In the genomic region with DNA sequence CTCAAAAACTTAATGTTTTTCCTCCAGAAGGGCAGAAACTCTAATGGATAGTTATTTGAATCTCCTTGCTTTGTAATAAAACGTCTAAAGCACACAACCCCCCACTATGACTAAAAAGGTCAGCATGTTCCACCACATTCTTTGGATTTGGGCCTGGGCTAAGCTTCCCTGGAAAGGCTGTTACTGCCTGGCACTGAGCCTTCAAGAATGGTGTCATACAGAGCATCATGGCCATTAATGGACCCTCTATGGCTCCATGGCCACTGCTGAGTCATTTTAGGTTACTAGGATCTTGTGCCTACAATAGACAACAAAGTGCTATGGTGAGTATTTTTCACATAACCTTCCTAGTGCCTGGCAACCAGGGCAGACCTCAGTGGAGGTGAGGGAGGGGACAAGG, we compare ENCODE assay signal across 11 cellular contexts.
DNase-seq lines count a peak whose midpoint lies in the region; ATAC-seq and TF ChIP-seq lines count a peak whose summit lies in the region.
"Had no signal": no experiment of that assay in that cellular context is flagged by ENCODE, and none has a peak within 500 bp of the region (broad histone marks: within the 10 kb centered on the region; RNA-seq: fewer than 3 reads in every experiment).

No MANE protein-coding gene starts in this region.

- peaks cover 0 to 11% of the 10 kb centered on the region in 2 experiments; a peak in 3 of 4 replicates for H3K4me1 ChIP-seq in SK-N-SH (ENCODE audit: control insufficient read depth in 1 of 2, insufficient read depth in 2 of 2, low read depth in 1 of 2, low read length in 1 of 2)
- no peaks in the 10 kb centered on the region for H3K4me1 ChIP-seq in foreskin keratinocyte
- no peaks in the 10 kb centered on the region for H3K4me1 ChIP-seq in psoas muscle

- H3K36me3 ChIP-seq in SK-N-SH (replicated peaks in 1 of 2; ENCODE audit: control insufficient read depth in 1 of 2, insufficient read depth in 2 of 2, low read length in 1 of 2) (no peaks in the 10 kb centered on the region), psoas muscle (ENCODE audit: insufficient read depth in 1 of 2, low read depth in 1 of 2) (no peaks in the 10 kb centered on the region)

- H2AFZ ChIP-seq in SK-N-SH (ENCODE audit: low read depth) = peak overlapping the region; percentile 84

- no peaks in the 10 kb centered on the region for H3K79me2 ChIP-seq in SK-N-SH (ENCODE audit: insufficient read depth)

- intact Hi-C loops in psoas muscle (cut with DNase I) = no loop called here

- H3K4me2 ChIP-seq in SK-N-SH = peak overlapping the region; percentile 57

- H4K20me1 ChIP-seq in SK-N-SH (ENCODE audit: insufficient read depth) = no peaks in the 10 kb centered on the region

- ATAC-seq in foreskin keratinocyte = peak; percentile 34
- ATAC-seq in psoas muscle = peak; percentile 67 to 93 (median 90)
- no peak for ATAC-seq in HG02798 (IDR thresholded peaks at IDR 0.05; ENCODE audit: poor library complexity, unreplicated experiment)
- no peak for ATAC-seq in activated CD4-positive, CD25-positive, alpha-beta regulatory T cell treated with anti-CD3 and anti-CD28 coated beads, Interleukin-2, amount 50 U/mL, for 24 hours
- ATAC-seq: esophagus mucosa had no signal

- TF ChIP-seq CTCF in AG10803 (conservative IDR thresholded peaks at IDR 0.05; ENCODE audit: low read length) (no peak), SK-N-SH (IDR thresholded peaks at IDR 0.05) (no peak), foreskin keratinocyte (conservative IDR thresholded peaks at IDR 0.05) (no peak), psoas muscle (IDR thresholded peaks at IDR 0.05) (no peak)

- POLR2A ChIA-PET in SK-N-SH (lab: Yijun Ruan, JAX) = no interaction called here

- H3K27me3 ChIP-seq in SK-N-SH (ENCODE audit: insufficient read depth) = no peaks in the 10 kb centered on the region
- no peaks in the 10 kb centered on the region for H3K27me3 ChIP-seq in foreskin keratinocyte
- H3K27me3 ChIP-seq in psoas muscle (ENCODE audit: insufficient read depth in 3 of 3, low read length in 2 of 3) = no peaks in the 10 kb centered on the region

- DNase-seq in AG10803 (ENCODE audit: low read depth) (peak; percentile 98), SK-N-SH (no peak), foreskin keratinocyte (peak; percentile 44 to 89), psoas muscle (peak; percentile 58 to 68), HPDE6-E6E7 (ENCODE audit: extremely low spot score) (no peak)
- DNase-seq in stimulated activated CD4-positive, alpha-beta T cell treated with anti-CD3 and anti-CD28 coated beads, Interleukin-4, amount 100 ng/mL, for 1 hour = no peak
- DNase-seq: COR-L47; stimulated activated CD8-positive, alpha-beta memory T cell treated with anti-CD3 and anti-CD28 coated beads, Interleukin-4, amount 100 ng/mL, for 48 hours had no signal

- peak in 1 of 2 experiments; percentile 88; a peak in 2 of 4 replicates for TF ChIP-seq EP300 in SK-N-SH (IDR thresholded peaks at IDR 0.05; ENCODE audit: borderline replicate concordance in 1 of 2, low read depth in 1 of 2, low read length in 1 of 2)

- TF ChIP-seq RAD21 in SK-N-SH (IDR thresholded peaks at IDR 0.05; ENCODE audit: low read length) = no peak

- peak overlapping the region; percentile 58 to 95; a peak in 3 of 4 replicates for H3K27ac ChIP-seq in SK-N-SH (ENCODE audit: low read depth in 2 of 2, low read length in 1 of 2)
- H3K27ac ChIP-seq in foreskin keratinocyte = no peak overlapping the region
- H3K27ac ChIP-seq in psoas muscle = no peak overlapping the region

- peak overlapping the region; percentile 68 for H3K9ac ChIP-seq in SK-N-SH

- no peaks in the 10 kb centered on the region for H3K9me2 ChIP-seq in SK-N-SH

- CTCF ChIA-PET in SK-N-SH (lab: Yijun Ruan, JAX) = no interaction called here

- peaks cover 14% of the 10 kb centered on the region for H3F3A ChIP-seq in SK-N-SH (replicated peaks; ENCODE audit: insufficient read depth)

- H3K9me3 ChIP-seq in SK-N-SH (no peaks in the 10 kb centered on the region), psoas muscle (no peaks in the 10 kb centered on the region)

- WGBS in SK-N-SH (ENCODE audit: low lambda C conversion rate) = 11% methylated on average over 1 of the region's 1 CpG
- 4 to 9% (median 6%) methylated on average over 1 of the region's 1 CpG for WGBS in psoas muscle, 3 donors

- no peak overlapping the region for H3K4me3 ChIP-seq in AG10803 (ENCODE audit: low read length)
- no peak overlapping the region for H3K4me3 ChIP-seq in SK-N-SH (ENCODE audit: low read depth in 2 of 2, low read length in 1 of 2)
- H3K4me3 ChIP-seq in psoas muscle = no peak overlapping the region

TF ChIP-seq in SK-N-SH, 30 proteins besides CTCF, POLR2A, EP300 and RAD21 (continues in another document):
- TF ChIP-seq FOXM1 (IDR thresholded peaks at IDR 0.05; ENCODE audit: low read depth) (peak; percentile 57; the same call in 1 of the 2 replicates), TCF12 (IDR thresholded peaks at IDR 0.05) (peak; percentile 82), YY1 (IDR thresholded peaks at IDR 0.05; ENCODE audit: low read depth) (peak; percentile 81; the same call in 1 of the 2 replicates), FOSL2 (IDR thresholded peaks at IDR 0.05; ENCODE audit: borderline replicate concordance, low read depth) (peak; percentile 89), EZH2phosphoT487 (IDR thresholded peaks at IDR 0.05; ENCODE audit: borderline replicate concordance, low read depth) (no peak), GABPA (IDR thresholded peaks at IDR 0.05; ENCODE audit: low read depth) (no peak), POLR2AphosphoS5 (IDR thresholded peaks at IDR 0.05; ENCODE audit: low read depth, low read length) (peak; percentile 32; the same call in 1 of the 2 replicates), TEAD4 (IDR thresholded peaks at IDR 0.05; ENCODE audit: borderline replicate concordance, insufficient read depth) (peak; percentile 94), JUND (IDR thresholded peaks at IDR 0.05) (peak; percentile 90), RXRA (IDR thresholded peaks at IDR 0.05; ENCODE audit: borderline replicate concordance, low read depth) (peak; percentile 85), MEF2A (IDR thresholded peaks at IDR 0.05; ENCODE audit: borderline replicate concordance, low read depth) (peak; percentile 62; the same call in 1 of the 2 replicates)
- TF ChIP-seq, protein P1, sequence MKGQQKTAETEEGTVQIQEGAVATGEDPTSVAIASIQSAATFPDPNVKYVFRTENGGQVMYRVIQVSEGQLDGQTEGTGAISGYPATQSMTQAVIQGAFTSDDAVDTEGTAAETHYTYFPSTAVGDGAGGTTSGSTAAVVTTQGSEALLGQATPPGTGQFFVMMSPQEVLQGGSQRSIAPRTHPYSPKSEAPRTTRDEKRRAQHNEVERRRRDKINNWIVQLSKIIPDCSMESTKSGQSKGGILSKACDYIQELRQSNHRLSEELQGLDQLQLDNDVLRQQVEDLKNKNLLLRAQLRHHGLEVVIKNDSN (IDR thresholded peaks at IDR 0.05; ENCODE audit: borderline replicate concordance, low read depth) = no peak
- TF ChIP-seq, protein P2, sequence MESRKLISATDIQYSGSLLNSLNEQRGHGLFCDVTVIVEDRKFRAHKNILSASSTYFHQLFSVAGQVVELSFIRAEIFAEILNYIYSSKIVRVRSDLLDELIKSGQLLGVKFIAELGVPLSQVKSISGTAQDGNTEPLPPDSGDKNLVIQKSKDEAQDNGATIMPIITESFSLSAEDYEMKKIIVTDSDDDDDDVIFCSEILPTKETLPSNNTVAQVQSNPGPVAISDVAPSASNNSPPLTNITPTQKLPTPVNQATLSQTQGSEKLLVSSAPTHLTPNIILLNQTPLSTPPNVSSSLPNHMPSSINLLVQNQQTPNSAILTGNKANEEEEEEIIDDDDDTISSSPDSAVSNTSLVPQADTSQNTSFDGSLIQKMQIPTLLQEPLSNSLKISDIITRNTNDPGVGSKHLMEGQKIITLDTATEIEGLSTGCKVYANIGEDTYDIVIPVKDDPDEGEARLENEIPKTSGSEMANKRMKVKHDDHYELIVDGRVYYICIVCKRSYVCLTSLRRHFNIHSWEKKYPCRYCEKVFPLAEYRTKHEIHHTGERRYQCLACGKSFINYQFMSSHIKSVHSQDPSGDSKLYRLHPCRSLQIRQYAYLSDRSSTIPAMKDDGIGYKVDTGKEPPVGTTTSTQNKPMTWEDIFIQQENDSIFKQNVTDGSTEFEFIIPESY (IDR thresholded peaks at IDR 0.05; ENCODE audit: borderline replicate concordance, low read depth) = peak; percentile 66; the same call in 1 of the 2 replicates
- TF ChIP-seq, protein P3, sequence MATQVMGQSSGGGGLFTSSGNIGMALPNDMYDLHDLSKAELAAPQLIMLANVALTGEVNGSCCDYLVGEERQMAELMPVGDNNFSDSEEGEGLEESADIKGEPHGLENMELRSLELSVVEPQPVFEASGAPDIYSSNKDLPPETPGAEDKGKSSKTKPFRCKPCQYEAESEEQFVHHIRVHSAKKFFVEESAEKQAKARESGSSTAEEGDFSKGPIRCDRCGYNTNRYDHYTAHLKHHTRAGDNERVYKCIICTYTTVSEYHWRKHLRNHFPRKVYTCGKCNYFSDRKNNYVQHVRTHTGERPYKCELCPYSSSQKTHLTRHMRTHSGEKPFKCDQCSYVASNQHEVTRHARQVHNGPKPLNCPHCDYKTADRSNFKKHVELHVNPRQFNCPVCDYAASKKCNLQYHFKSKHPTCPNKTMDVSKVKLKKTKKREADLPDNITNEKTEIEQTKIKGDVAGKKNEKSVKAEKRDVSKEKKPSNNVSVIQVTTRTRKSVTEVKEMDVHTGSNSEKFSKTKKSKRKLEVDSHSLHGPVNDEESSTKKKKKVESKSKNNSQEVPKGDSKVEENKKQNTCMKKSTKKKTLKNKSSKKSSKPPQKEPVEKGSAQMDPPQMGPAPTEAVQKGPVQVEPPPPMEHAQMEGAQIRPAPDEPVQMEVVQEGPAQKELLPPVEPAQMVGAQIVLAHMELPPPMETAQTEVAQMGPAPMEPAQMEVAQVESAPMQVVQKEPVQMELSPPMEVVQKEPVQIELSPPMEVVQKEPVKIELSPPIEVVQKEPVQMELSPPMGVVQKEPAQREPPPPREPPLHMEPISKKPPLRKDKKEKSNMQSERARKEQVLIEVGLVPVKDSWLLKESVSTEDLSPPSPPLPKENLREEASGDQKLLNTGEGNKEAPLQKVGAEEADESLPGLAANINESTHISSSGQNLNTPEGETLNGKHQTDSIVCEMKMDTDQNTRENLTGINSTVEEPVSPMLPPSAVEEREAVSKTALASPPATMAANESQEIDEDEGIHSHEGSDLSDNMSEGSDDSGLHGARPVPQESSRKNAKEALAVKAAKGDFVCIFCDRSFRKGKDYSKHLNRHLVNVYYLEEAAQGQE (IDR thresholded peaks at IDR 0.05; ENCODE audit: low read depth, low read length) = no peak

Comparison
In these comparisons a context has a peak if more than half of its experiments do, and no peak if none do; other contexts are left out.
1. DNase-seq: peak in AG10803 (single experiment), foreskin keratinocyte (2 of 2) and psoas muscle (2 of 2); none in SK-N-SH (single experiment), HPDE6-E6E7 (single experiment) and stimulated activated CD4-positive, alpha-beta T cell treated with anti-CD3 and anti-CD28 coated beads, Interleukin-4, amount 100 ng/mL, for 1 hour (single experiment).
2. H3K27ac ChIP-seq: peak in SK-N-SH (2 of 2); none in foreskin keratinocyte (single experiment) and psoas muscle (single experiment).
3. ATAC-seq: peak in foreskin keratinocyte (single experiment) and psoas muscle (4 of 4); none in HG02798 (single experiment) and activated CD4-positive, CD25-positive, alpha-beta regulatory T cell treated with anti-CD3 and anti-CD28 coated beads, Interleukin-2, amount 50 U/mL, for 24 hours (0 of 2).